Comparison of ENCODE assay signal across 14 cellular contexts in the genomic region with DNA sequence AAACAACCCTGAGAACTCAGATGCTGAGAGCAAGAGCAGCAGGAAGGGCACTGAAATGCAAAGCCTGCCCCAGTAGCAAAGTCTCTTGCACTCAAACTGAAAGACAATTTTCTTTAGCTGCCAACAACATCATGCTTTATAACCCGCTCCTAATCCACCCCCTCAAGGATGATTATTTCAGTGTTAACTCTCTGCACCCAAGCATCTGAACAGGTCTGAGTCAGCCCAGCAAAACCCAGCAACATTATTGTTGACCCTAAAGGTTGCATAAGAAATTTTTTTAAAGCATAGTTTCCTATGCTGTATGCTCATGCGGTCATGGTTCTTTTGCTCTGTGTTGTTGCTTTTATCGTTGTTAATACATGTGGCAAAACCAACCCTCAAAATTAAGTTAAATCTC.
DNase-seq lines count a peak whose midpoint lies in the region; FAIRE-seq and TF ChIP-seq lines count a peak whose summit lies in the region.
"Had no signal": no experiment of that assay in that cellular context is flagged by ENCODE, and none has a peak within 500 bp of the region (broad histone marks: within the 10 kb centered on the region; RNA-seq: fewer than 3 reads in every experiment).

No MANE protein-coding gene starts in this region.

- H4K20me1 ChIP-seq in mammary epithelial cell (ENCODE audit: insufficient read depth, low read length) = no peaks in the 10 kb centered on the region

- DNase-seq in MG63 (peak; percentile 89), mammary epithelial cell (peak; percentile 84), kidney tubule cell (ENCODE audit: low spot score) (peak; percentile 25), urothelium cell line (ENCODE audit: low spot score) (peak; percentile 17), NCI-H2081 (lab: John Stamatoyannopoulos, UW) (no peak)
- no peak for DNase-seq in activated naive CD8-positive, alpha-beta T cell treated with anti-CD3 and anti-CD28 coated beads for 36 hours
- DNase-seq in activated effector memory CD4-positive, alpha-beta T cell treated with Interleukin-2 at 50 U/mL for 16 hours = no peak
- DNase-seq: activated CD8-positive, alpha-beta memory T cell treated with anti-CD3 and anti-CD28 coated beads, Interleukin-2, amount 10 ng/mL, durations not matched to agents 7 days and 5 days; activated naive CD4-positive, alpha-beta T cell treated with Interleukin-2 at 50 U/mL for 16 hours; cortex of kidney; H7; NCI-H2107; NK-92 treated with Interleukin-12 subunit alpha and Interleukin-12 subunit beta, amount 100 ng/mL, for 24 hours; stimulated activated naive CD8-positive, alpha-beta T cell treated with anti-CD3 and anti-CD28 coated beads, Interleukin-15, amount 100 ng/mL, for 72 hours had no signal

- peak overlapping the region; percentile 75 for H3K4me2 ChIP-seq in mammary epithelial cell (ENCODE audit: insufficient read depth, low read depth, low read length)

- H3K36me3 ChIP-seq in MG63 (no peaks in the 10 kb centered on the region), mammary epithelial cell (ENCODE audit: insufficient read depth, low read length) (no peaks in the 10 kb centered on the region)

- H3K9me3 ChIP-seq in MG63 = peaks cover 24% of the 10 kb centered on the region
- no peaks in the 10 kb centered on the region for H3K9me3 ChIP-seq in mammary epithelial cell (replicated peaks; ENCODE audit: insufficient read depth, low read length)

- H3K27ac Mint-ChIP-seq in activated naive CD8-positive, alpha-beta T cell treated with anti-CD3 and anti-CD28 coated beads for 36 hours = no peak overlapping the region
- H3K27ac Mint-ChIP-seq: activated CD8-positive, alpha-beta memory T cell treated with anti-CD3 and anti-CD28 coated beads, Interleukin-2, amount 10 ng/mL, durations not matched to agents 7 days and 5 days; stimulated activated naive CD8-positive, alpha-beta T cell treated with anti-CD3 and anti-CD28 coated beads, Interleukin-15, amount 100 ng/mL, for 72 hours had no signal

- no peak overlapping the region for H3K4me3 ChIP-seq in MG63
- no peak overlapping the region for H3K4me3 ChIP-seq in mammary epithelial cell (replicated peaks in 1 of 3; ENCODE audit: insufficient read depth in 1 of 3, low read depth in 2 of 3, low read length in 3 of 3)

- no peak overlapping the region for H2AFZ ChIP-seq in mammary epithelial cell (ENCODE audit: low read depth, low read length)

- H3K9me3 Mint-ChIP-seq in activated naive CD8-positive, alpha-beta T cell treated with anti-CD3 and anti-CD28 coated beads for 36 hours = peaks cover 3% of the 10 kb centered on the region

- no peaks in the 10 kb centered on the region for H3K27me3 Mint-ChIP-seq in activated naive CD8-positive, alpha-beta T cell treated with anti-CD3 and anti-CD28 coated beads for 36 hours
- H3K27me3 Mint-ChIP-seq: activated CD8-positive, alpha-beta memory T cell treated with anti-CD3 and anti-CD28 coated beads, Interleukin-2, amount 10 ng/mL, durations not matched to agents 7 days and 5 days; stimulated activated naive CD8-positive, alpha-beta T cell treated with anti-CD3 and anti-CD28 coated beads, Interleukin-15, amount 100 ng/mL, for 72 hours had no signal

- BruUV-seq in mammary epithelial cell (replicated peaks; lab: Mats Ljungman, UMichigan) = no TSS peak

- WGBS in mammary epithelial cell (ENCODE audit: low coverage, missing lambda C conversion rate) = 0% methylated on average over 3 of the region's 3 CpGs

- in situ Hi-C loops in mammary epithelial cell (cut with MboI; ENCODE audit: low sequenced_read_pairs in 2 of 2) = no loop called here

- no peaks in the 10 kb centered on the region for H3K36me3 Mint-ChIP-seq in activated naive CD8-positive, alpha-beta T cell treated with anti-CD3 and anti-CD28 coated beads for 36 hours
- H3K36me3 Mint-ChIP-seq: activated CD8-positive, alpha-beta memory T cell treated with anti-CD3 and anti-CD28 coated beads, Interleukin-2, amount 10 ng/mL, durations not matched to agents 7 days and 5 days had no signal

- dilution Hi-C loops in mammary epithelial cell (cut with HindIII; ENCODE audit: low sequenced_read_pairs) = no loop called here

- CTCF ChIA-PET in mammary epithelial cell (lab: Charles Lee; ENCODE audit: low non-redundant PET) = no interaction called here

- no peak overlapping the region for H3K9ac ChIP-seq in mammary epithelial cell (ENCODE audit: insufficient read depth, low read length)

- intact Hi-C loops in mammary epithelial cell (cut with micrococcal nuclease) = no loop called here

- no peaks in the 10 kb centered on the region for H3K4me1 Mint-ChIP-seq in activated naive CD8-positive, alpha-beta T cell treated with anti-CD3 and anti-CD28 coated beads for 36 hours
- H3K4me1 Mint-ChIP-seq: activated CD8-positive, alpha-beta memory T cell treated with anti-CD3 and anti-CD28 coated beads, Interleukin-2, amount 10 ng/mL, durations not matched to agents 7 days and 5 days; stimulated activated naive CD8-positive, alpha-beta T cell treated with anti-CD3 and anti-CD28 coated beads, Interleukin-15, amount 100 ng/mL, for 72 hours had no signal

- H3K4me3 Mint-ChIP-seq in activated naive CD8-positive, alpha-beta T cell treated with anti-CD3 and anti-CD28 coated beads for 36 hours = no peak overlapping the region
- H3K4me3 Mint-ChIP-seq: activated CD8-positive, alpha-beta memory T cell treated with anti-CD3 and anti-CD28 coated beads, Interleukin-2, amount 10 ng/mL, durations not matched to agents 7 days and 5 days; stimulated activated naive CD8-positive, alpha-beta T cell treated with anti-CD3 and anti-CD28 coated beads, Interleukin-15, amount 100 ng/mL, for 72 hours had no signal

- TF ChIP-seq CTCF in mammary epithelial cell (conservative IDR thresholded peaks at IDR 0.05 in 1 of 2, IDR thresholded peaks at IDR 0.05 in 1 of 2; ENCODE audit: extremely low read depth in 1 of 2, insufficient read depth in 1 of 2, low read depth in 1 of 2, low read length in 2 of 2) = no peak

- peak overlapping the region; percentile 26 for H3K27ac ChIP-seq in mammary epithelial cell (ENCODE audit: insufficient read depth, low read depth, low read length)

- H3K27me3 ChIP-seq in MG63 (no peaks in the 10 kb centered on the region), mammary epithelial cell (ENCODE audit: insufficient read depth, low read length) (no peaks in the 10 kb centered on the region)

- FAIRE-seq in urothelium cell line (lab: Jason Lieb, UNC) = no peak

- peaks cover 38% of the 10 kb centered on the region for H3K4me1 ChIP-seq in mammary epithelial cell (ENCODE audit: insufficient read depth, low read length)

- H3K79me2 ChIP-seq in mammary epithelial cell (ENCODE audit: insufficient read depth, low read length) = no peaks in the 10 kb centered on the region

Comparison
In these comparisons a context has a peak if more than half of its experiments do, and no peak if none do; other contexts are left out.
1. DNase-seq: peak in MG63 (single experiment), mammary epithelial cell (single experiment), kidney tubule cell (single experiment) and urothelium cell line (single experiment); none in activated naive CD8-positive, alpha-beta T cell treated with anti-CD3 and anti-CD28 coated beads for 36 hours (single experiment), NCI-H2081 (0 of 2) and activated effector memory CD4-positive, alpha-beta T cell treated with Interleukin-2 at 50 U/mL for 16 hours (single experiment).